In genomic region chr7:105742787-105743186, GRCh38 we compare ENCODE assay signal across 15 cellular contexts.
"Had no signal": no experiment of that assay in that cellular context is flagged by ENCODE, and none has a peak within 500 bp of the region (broad histone marks: within the 10 kb centered on the region; RNA-seq: fewer than 3 reads in every experiment).

No MANE protein-coding gene starts in this region.

- H3K27me3 ChIP-seq: esophagus muscularis mucosa, gastroesophageal sphincter, heart left ventricle, left lung, sigmoid colon, thyroid gland had no signal

- DNase-seq: activated CD4-positive, alpha-beta T cell treated with anti-CD3 and anti-CD28 coated beads for 36 hours; activated CD4-positive, alpha-beta T cell treated with anti-CD3 and anti-CD28 coated beads, Interleukin-2, amount 50 U/mL, for 48 hours; cerebellar nuclear complex; cortex of kidney; effector CD8-positive, alpha-beta T cell; heart left ventricle; left lung; posterior cingulate gyrus; sigmoid colon; stimulated activated CD4-positive, alpha-beta T cell treated with anti-CD3 and anti-CD28 coated beads, Interleukin-4, amount 100 ng/mL, for 4 hours; stimulated activated naive CD4-positive, alpha-beta T cell treated with Interleukin-2 at 50 U/mL for 16 hours; thyroid gland had no signal

- H3K4me3 ChIP-seq: esophagus muscularis mucosa, gastroesophageal sphincter, heart left ventricle, left lung, sigmoid colon, thyroid gland had no signal

- H3K27ac ChIP-seq: heart left ventricle, left lung, sigmoid colon, thyroid gland had no signal

- ATAC-seq: activated CD4-positive, alpha-beta T cell treated with anti-CD3 and anti-CD28 coated beads for 36 hours; left lung; natural killer cell treated with Interleukin-12 subunit alpha and Interleukin-12 subunit beta and Interleukin-15 and Interleukin-18, amount 100 ng/mL, for 72 hours had no signal

- H3K36me3 ChIP-seq: esophagus muscularis mucosa, gastroesophageal sphincter, heart left ventricle, left lung, sigmoid colon, thyroid gland had no signal

- H3K9me3 ChIP-seq: esophagus muscularis mucosa, gastroesophageal sphincter, heart left ventricle, left lung, sigmoid colon, thyroid gland had no signal

- H3K4me1 ChIP-seq: left lung, thyroid gland had no signal
